ENCODE assay signal across 34 cellular contexts in the genomic region with DNA sequence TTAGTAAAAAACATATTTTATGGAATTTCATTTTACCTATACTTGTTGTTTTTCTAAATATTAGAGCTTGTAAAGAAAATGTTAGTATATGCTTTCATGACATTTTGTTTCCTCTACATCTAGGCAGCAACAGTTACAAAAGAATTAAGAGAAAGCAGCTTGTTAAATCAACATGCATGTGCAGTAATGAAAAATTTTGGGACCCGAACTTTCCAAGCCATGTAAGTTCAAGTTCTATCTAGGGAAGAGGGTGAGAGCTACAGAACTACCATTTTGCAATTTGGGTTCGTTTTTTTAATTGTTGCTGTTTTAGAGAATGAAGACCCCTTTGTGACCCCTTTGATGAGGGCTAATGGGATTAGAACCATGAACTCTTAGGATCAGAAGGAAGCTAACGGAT. TPM values are rescaled to one million over a fixed set of nuclear protein-coding genes. Genes with fewer than 3 reads are reported as not detected.
"Had no signal": no experiment of that assay in that cellular context is flagged by ENCODE, and none has a peak within 500 bp of the region (broad histone marks: within the 10 kb centered on the region; RNA-seq: fewer than 3 reads in every experiment).

No MANE protein-coding gene starts in this region.

- FAIRE-seq: urothelium cell line had no signal

- H3K9ac ChIP-seq: neural progenitor cell, parathyroid adenoma had no signal

- H3K4me3 ChIP-seq: neural progenitor cell, ovary, psoas muscle, skin epidermis, stomach, thoracic aorta, thyroid gland, tibial nerve, upper lobe of left lung had no signal

- H3K4me2 ChIP-seq: neural progenitor cell had no signal

- H3K36me3 ChIP-seq: neural progenitor cell, ovary, stomach, thoracic aorta, thyroid gland, tibial nerve, upper lobe of left lung had no signal

- H3K36me3 Mint-ChIP-seq: naive thymus-derived CD4-positive, alpha-beta T cell; natural killer cell; neural progenitor cell; stimulated activated effector memory CD8-positive, alpha-beta T cell treated with anti-CD3 and anti-CD28 coated beads, Interleukin-12 subunit alpha, Interleukin-12 subunit beta, amount 100 ng/mL, for 72 hours; stimulated activated naive B cell treated with anti-CD40 and anti-IgM and Interleukin-4, amounts not matched to agents 10 μg/mL and 1 μg/mL and 100 μg/mL, for 72 hours had no signal

- ATAC-seq: naive thymus-derived CD4-positive, alpha-beta T cell; natural killer cell; psoas muscle; right cardiac atrium; sciatic nerve; stimulated activated effector memory CD8-positive, alpha-beta T cell treated with anti-CD3 and anti-CD28 coated beads, Interleukin-12 subunit alpha, Interleukin-12 subunit beta, amount 100 ng/mL, for 72 hours; stimulated activated naive B cell treated with anti-CD40 and anti-IgM and Interleukin-4, amounts not matched to agents 10 μg/mL and 1 μg/mL and 100 μg/mL, for 72 hours had no signal

- H3K4me1 ChIP-seq: neural progenitor cell, parathyroid adenoma, psoas muscle, stomach, thyroid gland, tibial nerve, upper lobe of left lung had no signal

- H2AFZ ChIP-seq: neural progenitor cell, parathyroid adenoma had no signal

- H3K9me3 Mint-ChIP-seq: natural killer cell; nephron; neural progenitor cell; stimulated activated effector memory CD8-positive, alpha-beta T cell treated with anti-CD3 and anti-CD28 coated beads, Interleukin-12 subunit alpha, Interleukin-12 subunit beta, amount 100 ng/mL, for 72 hours; stimulated activated naive B cell treated with anti-CD40 and anti-IgM and Interleukin-4, amounts not matched to agents 10 μg/mL and 1 μg/mL and 100 μg/mL, for 72 hours; stimulated activated naive CD8-positive, alpha-beta T cell treated with anti-CD3 and anti-CD28 coated beads, Interleukin-15, Interleukin-2, amounts not matched to agents 100 ng/mL and 50 ng/mL, for 24 hours had no signal

- H3K27ac Mint-ChIP-seq: naive thymus-derived CD4-positive, alpha-beta T cell; natural killer cell; nephron; neural progenitor cell; progenitor cell of endocrine pancreas; stimulated activated effector memory CD8-positive, alpha-beta T cell treated with anti-CD3 and anti-CD28 coated beads, Interleukin-12 subunit alpha, Interleukin-12 subunit beta, amount 100 ng/mL, for 72 hours; stimulated activated naive B cell treated with anti-CD40 and anti-IgM and Interleukin-4, amounts not matched to agents 10 μg/mL and 1 μg/mL and 100 μg/mL, for 72 hours; stimulated activated naive CD8-positive, alpha-beta T cell treated with anti-CD3 and anti-CD28 coated beads, Interleukin-15, Interleukin-2, amounts not matched to agents 100 ng/mL and 50 ng/mL, for 24 hours had no signal

- DNase-seq: naive thymus-derived CD4-positive, alpha-beta T cell; natural killer cell; occipital lobe; ovary; posterior cingulate gyrus; psoas muscle; right cardiac atrium; stimulated activated CD4-positive, alpha-beta T cell treated with anti-CD3 and anti-CD28 coated beads, Interleukin-15, amount 100 ng/mL, for 24 hours; stimulated activated CD4-positive, alpha-beta T cell treated with anti-CD3 and anti-CD28 coated beads, Interleukin-2, amount 100 ng/mL, for 24 hours; stimulated activated CD4-positive, alpha-beta T cell treated with anti-CD3 and anti-CD28 coated beads, Interleukin-2, amount 100 ng/mL, for 48 hours; stimulated activated CD4-positive, alpha-beta T cell treated with anti-CD3 and anti-CD28 coated beads, Interleukin-4, amount 100 ng/mL, for 24 hours; stimulated activated naive B cell treated with anti-CD40 and anti-IgM and Interleukin-4, amounts not matched to agents 10 μg/mL and 1 μg/mL and 100 μg/mL, for 72 hours; stimulated activated naive CD4-positive, alpha-beta T cell treated with Interleukin-2 at 50 U/mL for 16 hours; stomach; thyroid gland; trophoblast cell; upper lobe of left lung had no signal

- H3K27ac ChIP-seq: neural progenitor cell, ovary, parathyroid adenoma, psoas muscle, skin epidermis, stomach, thoracic aorta, thyroid gland, tibial nerve, upper lobe of left lung had no signal

- H3K79me2 ChIP-seq: parathyroid adenoma had no signal

- H3K9me3 ChIP-seq: ovary, psoas muscle, stomach, thoracic aorta, thyroid gland, tibial nerve, upper lobe of left lung had no signal

- H3K27me3 Mint-ChIP-seq: progenitor cell of endocrine pancreas had no signal

- H3K4me1 Mint-ChIP-seq: naive thymus-derived CD4-positive, alpha-beta T cell; natural killer cell; nephron; stimulated activated effector memory CD8-positive, alpha-beta T cell treated with anti-CD3 and anti-CD28 coated beads, Interleukin-12 subunit alpha, Interleukin-12 subunit beta, amount 100 ng/mL, for 72 hours; stimulated activated naive B cell treated with anti-CD40 and anti-IgM and Interleukin-4, amounts not matched to agents 10 μg/mL and 1 μg/mL and 100 μg/mL, for 72 hours had no signal

- H3K4me3 Mint-ChIP-seq: naive thymus-derived CD4-positive, alpha-beta T cell; natural killer cell; nephron; neural progenitor cell; stimulated activated effector memory CD8-positive, alpha-beta T cell treated with anti-CD3 and anti-CD28 coated beads, Interleukin-12 subunit alpha, Interleukin-12 subunit beta, amount 100 ng/mL, for 72 hours; stimulated activated naive B cell treated with anti-CD40 and anti-IgM and Interleukin-4, amounts not matched to agents 10 μg/mL and 1 μg/mL and 100 μg/mL, for 72 hours; stimulated activated naive CD8-positive, alpha-beta T cell treated with anti-CD3 and anti-CD28 coated beads, Interleukin-15, Interleukin-2, amounts not matched to agents 100 ng/mL and 50 ng/mL, for 24 hours had no signal

- H3K27me3 ChIP-seq: neural progenitor cell, ovary, stomach, thyroid gland, tibial nerve, upper lobe of left lung had no signal

RNA-seq across cellular contexts. Expression of a gene that starts 7.2 kb away (rescaled TPM):
- total RNA-seq: naive thymus-derived CD4-positive, alpha-beta T cell; natural killer cell; osteoblast; psoas muscle; right cardiac atrium; sciatic nerve; subcutaneous adipose tissue; temporal lobe; thoracic aorta; thyroid gland; tibial nerve; ureter had no signal
- polyA plus RNA-seq: naive thymus-derived CD4-positive, alpha-beta T cell; neural cell; psoas muscle; right cardiac atrium; stomach had no signal

RNA-seq across cellular contexts. Expression of a gene that starts 38.3 kb away (rescaled TPM):
- total RNA-seq: naive thymus-derived CD4-positive, alpha-beta T cell; natural killer cell; occipital lobe; osteoblast; psoas muscle; renal cortical epithelial cell; right cardiac atrium; sciatic nerve; subcutaneous adipose tissue; temporal lobe; thoracic aorta; thyroid gland; tibial nerve; ureter had no signal
- polyA plus RNA-seq: naive thymus-derived CD4-positive, alpha-beta T cell; neural cell; ovary; psoas muscle; right cardiac atrium had no signal

RNA-seq across cellular contexts. Expression of a gene that starts 39.1 kb away (rescaled TPM):
- total RNA-seq: natural killer cell, osteoblast, renal cortical epithelial cell, thoracic aorta had no signal
- polyA plus RNA-seq: naive thymus-derived CD4-positive, alpha-beta T cell; psoas muscle had no signal
